Comparison of ENCODE assay signal across 20 cellular contexts in genomic region chr12:32944195-32944594, GRCh38. TPM values are rescaled to one million over a fixed set of nuclear protein-coding genes. Genes with fewer than 3 reads are reported as not detected.
A peak's percentile ranks its signal among the peaks of the same experiment; 100 is the strongest.
DNase-seq lines count a peak whose midpoint lies in the region; ATAC-seq, FAIRE-seq and TF ChIP-seq lines count a peak whose summit lies in the region.
"Had no signal": no experiment of that assay in that cellular context is flagged by ENCODE, and none has a peak within 500 bp of the region (broad histone marks: within the 10 kb centered on the region; RNA-seq: fewer than 3 reads in every experiment).

No MANE protein-coding gene starts in this region.

- TF ChIP-seq RAD21 in A549 (conservative IDR thresholded peaks at IDR 0.05 in 1 of 2, IDR thresholded peaks at IDR 0.05 in 1 of 2), result no peak

- H3K4me2 ChIP-seq in A549 (no peak overlapping the region), mammary epithelial cell (ENCODE audit: insufficient read depth, low read depth, low read length) (no peak overlapping the region), keratinocyte (ENCODE audit: control insufficient read depth, extremely low read depth, insufficient read depth, low read depth, low read length) (no peak overlapping the region)
- H3K4me2 ChIP-seq: BLaER1 treated with 17β-estradiol and CSF1 and Interleukin-3, amounts not matched to agents 10 nM and 100 nM; GM23338 had no signal

- peak; percentile 7 to 27 for DNase-seq in A549 (ENCODE audit: low read depth in 1 of 2, low spot score in 1 of 2)
- peak; percentile 53 for DNase-seq in NCI-H2029 (lab: John Stamatoyannopoulos, UW)
- DNase-seq in mammary epithelial cell, result peak; percentile 72
- no peak for DNase-seq in keratinocyte (ENCODE audit: low read depth, low spot score)
- DNase-seq in GM13976 (ENCODE audit: low spot score), result no peak
- DNase-seq in nucleus accumbens (lab: John Stamatoyannopoulos, UW), result no peak
- no peak for DNase-seq in GOT3 (lab: John Stamatoyannopoulos, UW)
- DNase-seq: Calu3; CD8-positive, alpha-beta T cell; EL; NCI-H1092 treated with DMSO at 0.1 percent for 48 hours; NCI-H146; NCI-H2081 treated with DMSO at 0.1 percent for 48 hours; NCI-H446 treated with DMSO at 0.1 percent for 48 hours; OCI-M1; SJCRH30 had no signal

- H3K9me1 ChIP-seq in keratinocyte (ENCODE audit: control insufficient read depth, extremely low read depth, insufficient read depth, low read length), result no peaks in the 10 kb centered on the region

- TF ChIP-seq CTCF in A549 (IDR thresholded peaks at IDR 0.05), result no peak
- TF ChIP-seq CTCF in mammary epithelial cell (conservative IDR thresholded peaks at IDR 0.05 in 1 of 2, IDR thresholded peaks at IDR 0.05 in 1 of 2; ENCODE audit: extremely low read depth in 1 of 2, insufficient read depth in 1 of 2, low read depth in 1 of 2, low read length in 2 of 2), result no peak
- TF ChIP-seq CTCF in keratinocyte (optimal IDR thresholded peaks at IDR 0.05 in 1 of 3, IDR thresholded peaks at IDR 0.05 in 1 of 3, conservative IDR thresholded peaks at IDR 0.05 in 1 of 3; ENCODE audit: extremely low read depth in 1 of 3, insufficient read depth in 2 of 3, low read length in 3 of 3), result no peak
- no peak for TF ChIP-seq CTCF in GM13976 (IDR thresholded peaks at IDR 0.05; ENCODE audit: borderline replicate concordance, control extremely low read depth, extremely low read depth, insufficient read depth, missing control alignments)

- H3K4me1 ChIP-seq in A549 (peaks cover 6% of the 10 kb centered on the region; the same call in 1 of the 3 replicates), mammary epithelial cell (ENCODE audit: insufficient read depth, low read length) (peaks cover 11% of the 10 kb centered on the region), keratinocyte (ENCODE audit: control insufficient read depth, extremely low read depth, insufficient read depth, low read length) (peaks cover 13% of the 10 kb centered on the region)
- H3K4me1 ChIP-seq: BLaER1 treated with 17β-estradiol and CSF1 and Interleukin-3, amounts not matched to agents 10 nM and 100 nM; SJCRH30 had no signal

- no peak for TF ChIP-seq EP300 in A549 (IDR thresholded peaks at IDR 0.05)

- FAIRE-seq in A549 (lab: Jason Lieb, UNC) (no peak), keratinocyte (lab: Jason Lieb, UNC) (peak; percentile 86)
- FAIRE-seq: GM12878 had no signal

- H3K79me2 ChIP-seq in mammary epithelial cell (ENCODE audit: insufficient read depth, low read length) (no peaks in the 10 kb centered on the region), keratinocyte (ENCODE audit: control insufficient read depth, insufficient read depth, low read length) (no peaks in the 10 kb centered on the region)

- no peak for TF ChIP-seq POLR2A in A549 (IDR thresholded peaks at IDR 0.05; ENCODE audit: low read length)

- 39% methylated on average over 6 of the region's 6 CpGs for WGBS in A549 (ENCODE audit: missing lambda C conversion rate)
- 17% methylated on average over 6 of the region's 6 CpGs for WGBS in mammary epithelial cell (ENCODE audit: low coverage, missing lambda C conversion rate)

- no peak overlapping the region for H3K4me3 ChIP-seq in A549
- no peak overlapping the region for H3K4me3 ChIP-seq in mammary epithelial cell (replicated peaks in 1 of 3; ENCODE audit: insufficient read depth in 1 of 3, low read depth in 2 of 3, low read length in 3 of 3)
- no peak overlapping the region for H3K4me3 ChIP-seq in keratinocyte (ENCODE audit: control insufficient read depth in 2 of 3, extremely low read depth in 1 of 3, insufficient read depth in 2 of 3, low read depth in 1 of 3, low read length in 3 of 3)
- H3K4me3 ChIP-seq: BLaER1 treated with 17β-estradiol and CSF1 and Interleukin-3, amounts not matched to agents 10 nM and 100 nM; GM12878; GM23338; SJCRH30 had no signal

- ATAC-seq in A549, result peak; percentile 64 to 80; a peak in 4 of 6 replicates
- no peak for ATAC-seq in HG03565 (IDR thresholded peaks at IDR 0.05; ENCODE audit: unreplicated experiment)
- ATAC-seq: CD8-positive, alpha-beta T cell; GM12878; GM23338 had no signal

- POLR2A ChIA-PET in A549 (lab: Yijun Ruan, JAX), result no interaction called here

- peak overlapping the region; percentile 25 for H2AFZ ChIP-seq in mammary epithelial cell (ENCODE audit: low read depth, low read length)
- H2AFZ ChIP-seq in keratinocyte (ENCODE audit: control insufficient read depth, low read length), result peak overlapping the region; percentile 54
- H2AFZ ChIP-seq: GM23338 had no signal

- intact Hi-C loops in mammary epithelial cell (cut with micrococcal nuclease), result loop anchor here (2.0 to 10.0 kb wide), 2 partner anchors 23 to 481 kb away; no protein-coding TSS in a partner anchor

- H3K27ac ChIP-seq in A549 (no peak overlapping the region), mammary epithelial cell (ENCODE audit: insufficient read depth, low read depth, low read length) (no peak overlapping the region), keratinocyte (ENCODE audit: control insufficient read depth, insufficient read depth, low read length) (no peak overlapping the region)
- H3K27ac ChIP-seq: BLaER1 treated with 17β-estradiol and CSF1 and Interleukin-3, amounts not matched to agents 10 nM and 100 nM; SJCRH30 had no signal

- dilution Hi-C loops in mammary epithelial cell (cut with HindIII; ENCODE audit: low sequenced_read_pairs), result no loop called here
- dilution Hi-C loops in keratinocyte (cut with MboI; ENCODE audit: extremely low pct_ligation_motif_present, low sequenced_read_pairs), result no loop called here

- BruUV-seq in mammary epithelial cell (replicated peaks; lab: Mats Ljungman, UMichigan), result no TSS peak

- H3K9ac ChIP-seq in mammary epithelial cell (ENCODE audit: insufficient read depth, low read length), result no peak overlapping the region
- H3K9ac ChIP-seq in keratinocyte (ENCODE audit: control insufficient read depth, extremely low read depth, insufficient read depth, low read length), result no peak overlapping the region
- H3K9ac ChIP-seq: BLaER1 treated with 17β-estradiol and CSF1 and Interleukin-3, amounts not matched to agents 10 nM and 100 nM had no signal

- no peaks in the 10 kb centered on the region for H4K20me1 ChIP-seq in mammary epithelial cell (ENCODE audit: insufficient read depth, low read length)
- H4K20me1 ChIP-seq in keratinocyte (ENCODE audit: control insufficient read depth, extremely low read depth, insufficient read depth, low read length), result no peaks in the 10 kb centered on the region
- H4K20me1 ChIP-seq: BLaER1 treated with 17β-estradiol and CSF1 and Interleukin-3, amounts not matched to agents 10 nM and 100 nM had no signal

- H3K9me3 ChIP-seq in A549, result no peaks in the 10 kb centered on the region
- H3K9me3 ChIP-seq in mammary epithelial cell (replicated peaks; ENCODE audit: insufficient read depth, low read length), result no peaks in the 10 kb centered on the region
- no peaks in the 10 kb centered on the region for H3K9me3 ChIP-seq in keratinocyte (ENCODE audit: control insufficient read depth, low read depth, low read length)
- H3K9me3 ChIP-seq: BLaER1 treated with 17β-estradiol and CSF1 and Interleukin-3, amounts not matched to agents 10 nM and 100 nM; SJCRH30 had no signal

- in situ Hi-C loops in mammary epithelial cell (cut with MboI; ENCODE audit: low sequenced_read_pairs in 2 of 2), result loop anchor here (25.0 kb wide), 2 partner anchors 643 to 1068 kb away; partner anchors contain the start of gene ALG10 (in 2 of the 2)
- in situ Hi-C loops in GM13976 (cut with MboI; ENCODE audit: low sequenced_read_pairs, unreplicated experiment), result loop anchor here (25.0 kb wide), 1 partner anchor 1068 kb away; the partner anchor contains the start of gene ALG10

- H3K36me3 ChIP-seq in mammary epithelial cell (ENCODE audit: insufficient read depth, low read length) (no peaks in the 10 kb centered on the region), keratinocyte (ENCODE audit: control insufficient read depth in 2 of 2, extremely low read depth in 1 of 2, insufficient read depth in 2 of 2, low read length in 2 of 2) (no peaks in the 10 kb centered on the region)
- H3K36me3 ChIP-seq: BLaER1 treated with 17β-estradiol and CSF1 and Interleukin-3, amounts not matched to agents 10 nM and 100 nM; SJCRH30 had no signal

- H3K27me3 ChIP-seq in mammary epithelial cell (ENCODE audit: insufficient read depth, low read length) (no peaks in the 10 kb centered on the region), keratinocyte (ENCODE audit: control insufficient read depth, extremely low read depth, insufficient read depth, low read length) (no peaks in the 10 kb centered on the region)
- H3K27me3 ChIP-seq: BLaER1 treated with 17β-estradiol and CSF1 and Interleukin-3, amounts not matched to agents 10 nM and 100 nM had no signal

- CTCF ChIA-PET in A549 (lab: Yijun Ruan, JAX) (interaction anchor here (2.1 kb wide), 1 partner anchor 188 kb away, joined by 6 read pairs; the partner anchor contains the start of gene YARS2), mammary epithelial cell (lab: Charles Lee; ENCODE audit: low non-redundant PET) (no interaction called here)

TF ChIP-seq in A549, 52 proteins besides CTCF, POLR2A, EP300 and RAD21 (continues in another document):
- TF ChIP-seq HOXB5 (CRISPR knock-in tag; IDR thresholded peaks at IDR 0.05), result no peak
- TF ChIP-seq CEBPB (IDR thresholded peaks at IDR 0.05), result 0 out of 4 replicates have a peak, but pooled peaks have one; percentile 8 to 25
- TF ChIP-seq CBX8 (IDR thresholded peaks at IDR 0.05), result no peak
- no peak for TF ChIP-seq JUN (IDR thresholded peaks at IDR 0.05)
- no peak for TF ChIP-seq MAZ (IDR thresholded peaks at IDR 0.05; ENCODE audit: borderline replicate concordance, low read depth, low read length)
- no peak for TF ChIP-seq HDAC2 (IDR thresholded peaks at IDR 0.05)
- TF ChIP-seq RCOR1 (IDR thresholded peaks at IDR 0.05; ENCODE audit: low read depth, low read length), result no peak
- TF ChIP-seq JUNB (IDR thresholded peaks at IDR 0.05), result peak; percentile 37; the same call in 1 of the 2 replicates

RNA-seq across cellular contexts. Expression of gene PKP2, which starts 47.6 kb away (rescaled TPM):
- polyA plus RNA-seq in A549 (2011; rRNA removed) (6.5 and 7.1 TPM in 2 replicates), A549 (2017; fragmentation: RNase III; extraction: RNeasy Plus Mini Kit Qiagen cat#74134 plus additional on column Dnase treatment) (2.3 to 3.0 TPM (median 2.3 TPM) in 3 replicates), mammary epithelial cell (35.8 TPM), keratinocyte (38.2 to 55.5 TPM (median 50.4 TPM) in 3 replicates)
- polyA plus RNA-seq in A549 (2012; cell fraction: cytosol; rRNA removed), result 2.2 and 2.4 TPM in 2 replicates
- polyA plus RNA-seq in A549 (2012; cell fraction: nucleus; rRNA removed), result 2.1 and 2.3 TPM in 2 replicates
- 6.5 and 7.4 TPM in 2 replicates for polyA minus RNA-seq in A549 (2011; rRNA and poly(A)+ RNA removed)
- total RNA-seq in mammary epithelial cell, result 10 to 100 TPM; 42.3 to 42.8 TPM
- polyA minus RNA-seq in mammary epithelial cell (51.7 TPM), keratinocyte (43.3 to 81.9 TPM (median 56.8 TPM) in 3 replicates)
- 12.8 TPM for polyA plus RNA-seq in keratinocyte (2011; ENCODE audit: low read depth)
- 38.8 and 54.4 TPM in 2 replicates for polyA plus RNA-seq in keratinocyte (2011; cell fraction: cytosol; rRNA removed)
- polyA plus RNA-seq in keratinocyte (2011; cell fraction: nucleus; rRNA removed), result 54.9 and 60.9 TPM in 2 replicates
- polyA plus RNA-seq in keratinocyte (2012; ENCODE audit: low replicate concordance), result 23.9 and 43.6 TPM in 2 replicates
- 52.0 TPM for polyA minus RNA-seq in keratinocyte (2011; cell fraction: cytosol; rRNA and poly(A)+ RNA removed)
- polyA minus RNA-seq in keratinocyte (2011; cell fraction: nucleus; rRNA and poly(A)+ RNA removed), result 61.7 and 80.4 TPM in 2 replicates
- total RNA-seq: CD8-positive, alpha-beta T cell had no signal

Comparison
In these comparisons a context has a peak if more than half of its experiments do, and no peak if none do; other contexts are left out.
1. DNase-seq: peak in A549 (2 of 2), NCI-H2029 (single experiment) and mammary epithelial cell (single experiment); none in keratinocyte (single experiment), GM13976 (single experiment), nucleus accumbens (0 of 56) and GOT3 (single experiment).